Comparison of ENCODE assay signal across 36 cellular contexts in genomic region chr12:41557081-41557480, GRCh38.
"Had no signal": no experiment of that assay in that cellular context is flagged by ENCODE, and none has a peak within 500 bp of the region (broad histone marks: within the 10 kb centered on the region; RNA-seq: fewer than 3 reads in every experiment).

No MANE protein-coding gene starts in this region.

- H3K27ac Mint-ChIP-seq: activated B cell treated with CpG ODN at 0.5 μM for 24 hours; activated CD4-positive, alpha-beta memory T cell treated with anti-CD3 and anti-CD28 coated beads, Interleukin-2, amount 10 ng/mL, durations not matched to agents 7 days and 5 days; activated CD4-positive, alpha-beta T cell treated with anti-CD3 and anti-CD28 coated beads for 36 hours; activated CD4-positive, alpha-beta T cell treated with anti-CD3 and anti-CD28 coated beads, Interleukin-2, amount 10 ng/mL, durations not matched to agents 7 days and 5 days; activated CD8-positive, alpha-beta memory T cell treated with anti-CD3 and anti-CD28 coated beads, Interleukin-2, amount 10 ng/mL, durations not matched to agents 7 days and 5 days; activated CD8-positive, alpha-beta T cell treated with anti-CD3 and anti-CD28 coated beads, Interleukin-2, amount 10 ng/mL, durations not matched to agents 7 days and 5 days; activated naive CD4-positive, alpha-beta T cell treated with anti-CD3 and anti-CD28 coated beads, Interleukin-2, amount 10 ng/mL, durations not matched to agents 7 days and 5 days; activated naive CD4-positive, alpha-beta T cell treated with anti-CD3 and anti-CD28 coated beads, Interleukin-2, amount 50 U/mL, for 24 hours; activated naive CD8-positive, alpha-beta T cell; activated naive CD8-positive, alpha-beta T cell treated with anti-CD3 and anti-CD28 coated beads, Interleukin-2, amount 10 ng/mL, durations not matched to agents 7 days and 5 days; activated naive CD8-positive, alpha-beta T cell treated with anti-CD3 and anti-CD28 coated beads, Interleukin-2, amount 50 U/mL, for 24 hours; activated T-cell treated with anti-CD3 and anti-CD28 coated beads, Interleukin-2, amount 50 U/mL, for 24 hours; activated T-helper 2 cell treated with anti-CD3 and anti-CD28 coated beads, Interferon-gamma antibody, Interleukin-2, Interleukin-4, amounts not matched to agents 10 μg/mL and 5 μg/mL and 100 μg/mL, durations not matched to agents 14 hours and 24 hours and 36 hours; brain; T-helper 1 cell treated with Interleukin-12 subunit alpha and Interleukin-12 subunit beta and Interleukin-4 antibody, amounts not matched to agents 30 μg/mL and 1 μg/mL, for 36 hours; T-helper 2 cell treated with Interferon-gamma antibody and Interleukin-4, amounts not matched to agents 5 μg/mL and 100 μg/mL, for 36 hours had no signal

- H3K36me3 ChIP-seq: ascending aorta, cardiac muscle cell had no signal

- H3K4me1 ChIP-seq: ascending aorta had no signal

- H3K4me3 Mint-ChIP-seq: activated B cell treated with CpG ODN at 0.5 μM for 24 hours; activated CD4-positive, alpha-beta memory T cell treated with anti-CD3 and anti-CD28 coated beads, Interleukin-2, amount 10 ng/mL, durations not matched to agents 7 days and 5 days; activated CD4-positive, alpha-beta T cell treated with anti-CD3 and anti-CD28 coated beads for 36 hours; activated CD4-positive, alpha-beta T cell treated with anti-CD3 and anti-CD28 coated beads, Interleukin-2, amount 10 ng/mL, durations not matched to agents 7 days and 5 days; activated CD8-positive, alpha-beta memory T cell treated with anti-CD3 and anti-CD28 coated beads, Interleukin-2, amount 10 ng/mL, durations not matched to agents 7 days and 5 days; activated CD8-positive, alpha-beta T cell treated with anti-CD3 and anti-CD28 coated beads, Interleukin-2, amount 10 ng/mL, durations not matched to agents 7 days and 5 days; activated naive CD4-positive, alpha-beta T cell treated with anti-CD3 and anti-CD28 coated beads, Interleukin-2, amount 10 ng/mL, durations not matched to agents 7 days and 5 days; activated naive CD4-positive, alpha-beta T cell treated with anti-CD3 and anti-CD28 coated beads, Interleukin-2, amount 50 U/mL, for 24 hours; activated naive CD8-positive, alpha-beta T cell; activated naive CD8-positive, alpha-beta T cell treated with anti-CD3 and anti-CD28 coated beads, Interleukin-2, amount 10 ng/mL, durations not matched to agents 7 days and 5 days; activated naive CD8-positive, alpha-beta T cell treated with anti-CD3 and anti-CD28 coated beads, Interleukin-2, amount 50 U/mL, for 24 hours; activated T-cell treated with anti-CD3 and anti-CD28 coated beads, Interleukin-2, amount 50 U/mL, for 24 hours; brain; central memory CD8-positive, alpha-beta T cell; T-helper 1 cell treated with Interleukin-12 subunit alpha and Interleukin-12 subunit beta and Interleukin-4 antibody, amounts not matched to agents 30 μg/mL and 1 μg/mL, for 36 hours; T-helper 2 cell treated with Interferon-gamma antibody and Interleukin-4, amounts not matched to agents 5 μg/mL and 100 μg/mL, for 36 hours had no signal

- H3K27ac ChIP-seq: ascending aorta, cardiac muscle cell, VCaP had no signal

- H3K4me1 Mint-ChIP-seq: activated B cell treated with CpG ODN at 0.5 μM for 24 hours; activated CD4-positive, alpha-beta memory T cell treated with anti-CD3 and anti-CD28 coated beads, Interleukin-2, amount 10 ng/mL, durations not matched to agents 7 days and 5 days; activated CD4-positive, alpha-beta T cell treated with anti-CD3 and anti-CD28 coated beads for 36 hours; activated CD4-positive, alpha-beta T cell treated with anti-CD3 and anti-CD28 coated beads, Interleukin-2, amount 10 ng/mL, durations not matched to agents 7 days and 5 days; activated CD8-positive, alpha-beta memory T cell treated with anti-CD3 and anti-CD28 coated beads, Interleukin-2, amount 10 ng/mL, durations not matched to agents 7 days and 5 days; activated naive CD4-positive, alpha-beta T cell treated with anti-CD3 and anti-CD28 coated beads, Interleukin-2, amount 10 ng/mL, durations not matched to agents 7 days and 5 days; activated naive CD4-positive, alpha-beta T cell treated with anti-CD3 and anti-CD28 coated beads, Interleukin-2, amount 50 U/mL, for 24 hours; activated naive CD8-positive, alpha-beta T cell treated with anti-CD3 and anti-CD28 coated beads, Interleukin-2, amount 10 ng/mL, durations not matched to agents 7 days and 5 days; activated naive CD8-positive, alpha-beta T cell treated with anti-CD3 and anti-CD28 coated beads, Interleukin-2, amount 50 U/mL, for 24 hours; central memory CD8-positive, alpha-beta T cell had no signal

- DNase-seq: activated B cell treated with CpG ODN at 0.5 μM for 24 hours; activated CD4-positive, alpha-beta memory T cell treated with anti-CD3 and anti-CD28 coated beads, Interleukin-2, amount 10 ng/mL, durations not matched to agents 7 days and 5 days; activated CD4-positive, alpha-beta T cell treated with anti-CD3 and anti-CD28 coated beads for 36 hours; activated CD4-positive, alpha-beta T cell treated with anti-CD3 and anti-CD28 coated beads for 48 hours; activated CD4-positive, alpha-beta T cell treated with anti-CD3 and anti-CD28 coated beads, Interleukin-2, amount 10 ng/mL, durations not matched to agents 7 days and 5 days; activated CD4-positive, alpha-beta T cell treated with anti-CD3 and anti-CD28 coated beads, Interleukin-2, amount 50 U/mL, for 48 hours; activated CD4-positive, CD25-positive, alpha-beta regulatory T cell treated with anti-CD3 and anti-CD28 coated beads, Interleukin-2, amount 50 U/mL, for 72 hours; activated CD8-positive, alpha-beta memory T cell treated with anti-CD3 and anti-CD28 coated beads for 24 hours; activated CD8-positive, alpha-beta memory T cell treated with anti-CD3 and anti-CD28 coated beads, Interleukin-2, amount 10 ng/mL, durations not matched to agents 7 days and 5 days; activated CD8-positive, alpha-beta memory T cell treated with anti-CD3 and anti-CD28 coated beads, Interleukin-2, amount 50 U/mL, for 48 hours; activated CD8-positive, alpha-beta T cell treated with anti-CD3 and anti-CD28 coated beads, Interleukin-2, amount 10 ng/mL, durations not matched to agents 7 days and 5 days; activated effector memory CD4-positive, alpha-beta T cell treated with Interleukin-2 at 50 U/mL for 16 hours; activated gamma-delta T cell; activated naive CD4-positive, alpha-beta T cell treated with anti-CD3 and anti-CD28 coated beads, Interleukin-2, amount 10 ng/mL, durations not matched to agents 7 days and 5 days; activated naive CD4-positive, alpha-beta T cell treated with Interleukin-2 at 50 U/mL for 16 hours; activated naive CD8-positive, alpha-beta T cell treated with anti-CD3 and anti-CD28 coated beads, Interleukin-2, amount 10 ng/mL, durations not matched to agents 7 days and 5 days; activated naive CD8-positive, alpha-beta T cell treated with anti-CD3 and anti-CD28 coated beads, Interleukin-2, amount 50 U/mL, for 24 hours; activated T-cell treated with anti-CD3 and anti-CD28 coated beads, Interleukin-2, amount 50 U/mL, for 24 hours; activated T-cell treated with anti-CD3 and anti-CD28 coated beads, Interleukin-2, amount 50 U/mL, for 48 hours; amygdala; anterior cingulate cortex; caudate nucleus; cerebellar nuclear complex; T-helper 1 cell; T-helper 2 cell; T-helper 9 cell had no signal

- H3K27me3 ChIP-seq: ascending aorta, cardiac muscle cell had no signal

- ATAC-seq: activated CD4-positive, alpha-beta T cell treated with anti-CD3 and anti-CD28 coated beads for 36 hours; activated CD8-positive, alpha-beta memory T cell treated with anti-CD3 and anti-CD28 coated beads, Interleukin-2, amount 10 ng/mL, durations not matched to agents 7 days and 5 days; activated CD8-positive, alpha-beta T cell treated with anti-CD3 and anti-CD28 coated beads, Interleukin-2, amount 10 ng/mL, durations not matched to agents 7 days and 5 days; activated naive CD8-positive, alpha-beta T cell treated with anti-CD3 and anti-CD28 coated beads, Interleukin-2, amount 50 U/mL, for 24 hours had no signal

- H3K27me3 Mint-ChIP-seq: activated B cell treated with CpG ODN at 0.5 μM for 24 hours; activated CD4-positive, alpha-beta T cell treated with anti-CD3 and anti-CD28 coated beads, Interleukin-2, amount 10 ng/mL, durations not matched to agents 7 days and 5 days; activated CD8-positive, alpha-beta memory T cell treated with anti-CD3 and anti-CD28 coated beads, Interleukin-2, amount 10 ng/mL, durations not matched to agents 7 days and 5 days; activated naive CD4-positive, alpha-beta T cell treated with anti-CD3 and anti-CD28 coated beads, Interleukin-2, amount 10 ng/mL, durations not matched to agents 7 days and 5 days; activated naive CD8-positive, alpha-beta T cell; activated naive CD8-positive, alpha-beta T cell treated with anti-CD3 and anti-CD28 coated beads, Interleukin-2, amount 10 ng/mL, durations not matched to agents 7 days and 5 days; activated naive CD8-positive, alpha-beta T cell treated with anti-CD3 and anti-CD28 coated beads, Interleukin-2, amount 50 U/mL, for 24 hours; activated T-cell treated with anti-CD3 and anti-CD28 coated beads, Interleukin-2, amount 50 U/mL, for 24 hours; brain; central memory CD8-positive, alpha-beta T cell had no signal

- H3K4me3 ChIP-seq: ascending aorta, cardiac muscle cell had no signal

- H3K9me3 Mint-ChIP-seq: activated B cell treated with CpG ODN at 0.5 μM for 24 hours; activated CD4-positive, alpha-beta memory T cell treated with anti-CD3 and anti-CD28 coated beads, Interleukin-2, amount 10 ng/mL, durations not matched to agents 7 days and 5 days; activated CD4-positive, alpha-beta T cell treated with anti-CD3 and anti-CD28 coated beads, Interleukin-2, amount 10 ng/mL, durations not matched to agents 7 days and 5 days; activated naive CD4-positive, alpha-beta T cell treated with anti-CD3 and anti-CD28 coated beads, Interleukin-2, amount 10 ng/mL, durations not matched to agents 7 days and 5 days; activated naive CD4-positive, alpha-beta T cell treated with anti-CD3 and anti-CD28 coated beads, Interleukin-2, amount 50 U/mL, for 24 hours; activated naive CD8-positive, alpha-beta T cell treated with anti-CD3 and anti-CD28 coated beads, Interleukin-2, amount 10 ng/mL, durations not matched to agents 7 days and 5 days; activated naive CD8-positive, alpha-beta T cell treated with anti-CD3 and anti-CD28 coated beads, Interleukin-2, amount 50 U/mL, for 24 hours; activated T-cell treated with anti-CD3 and anti-CD28 coated beads, Interleukin-2, amount 50 U/mL, for 24 hours; activated T-helper 2 cell treated with anti-CD3 and anti-CD28 coated beads, Interferon-gamma antibody, Interleukin-2, Interleukin-4, amounts not matched to agents 10 μg/mL and 5 μg/mL and 100 μg/mL, durations not matched to agents 14 hours and 24 hours and 36 hours; central memory CD8-positive, alpha-beta T cell; T-helper 1 cell treated with Interleukin-12 subunit alpha and Interleukin-12 subunit beta and Interleukin-4 antibody, amounts not matched to agents 30 μg/mL and 1 μg/mL, for 36 hours; T-helper 2 cell treated with Interferon-gamma antibody and Interleukin-4, amounts not matched to agents 5 μg/mL and 100 μg/mL, for 36 hours had no signal

- H3K36me3 Mint-ChIP-seq: activated CD8-positive, alpha-beta memory T cell treated with anti-CD3 and anti-CD28 coated beads, Interleukin-2, amount 10 ng/mL, durations not matched to agents 7 days and 5 days; activated naive CD4-positive, alpha-beta T cell treated with anti-CD3 and anti-CD28 coated beads, Interleukin-2, amount 10 ng/mL, durations not matched to agents 7 days and 5 days; activated naive CD4-positive, alpha-beta T cell treated with anti-CD3 and anti-CD28 coated beads, Interleukin-2, amount 50 U/mL, for 24 hours; activated naive CD8-positive, alpha-beta T cell; activated naive CD8-positive, alpha-beta T cell treated with anti-CD3 and anti-CD28 coated beads, Interleukin-2, amount 10 ng/mL, durations not matched to agents 7 days and 5 days had no signal
